In the genomic region with DNA sequence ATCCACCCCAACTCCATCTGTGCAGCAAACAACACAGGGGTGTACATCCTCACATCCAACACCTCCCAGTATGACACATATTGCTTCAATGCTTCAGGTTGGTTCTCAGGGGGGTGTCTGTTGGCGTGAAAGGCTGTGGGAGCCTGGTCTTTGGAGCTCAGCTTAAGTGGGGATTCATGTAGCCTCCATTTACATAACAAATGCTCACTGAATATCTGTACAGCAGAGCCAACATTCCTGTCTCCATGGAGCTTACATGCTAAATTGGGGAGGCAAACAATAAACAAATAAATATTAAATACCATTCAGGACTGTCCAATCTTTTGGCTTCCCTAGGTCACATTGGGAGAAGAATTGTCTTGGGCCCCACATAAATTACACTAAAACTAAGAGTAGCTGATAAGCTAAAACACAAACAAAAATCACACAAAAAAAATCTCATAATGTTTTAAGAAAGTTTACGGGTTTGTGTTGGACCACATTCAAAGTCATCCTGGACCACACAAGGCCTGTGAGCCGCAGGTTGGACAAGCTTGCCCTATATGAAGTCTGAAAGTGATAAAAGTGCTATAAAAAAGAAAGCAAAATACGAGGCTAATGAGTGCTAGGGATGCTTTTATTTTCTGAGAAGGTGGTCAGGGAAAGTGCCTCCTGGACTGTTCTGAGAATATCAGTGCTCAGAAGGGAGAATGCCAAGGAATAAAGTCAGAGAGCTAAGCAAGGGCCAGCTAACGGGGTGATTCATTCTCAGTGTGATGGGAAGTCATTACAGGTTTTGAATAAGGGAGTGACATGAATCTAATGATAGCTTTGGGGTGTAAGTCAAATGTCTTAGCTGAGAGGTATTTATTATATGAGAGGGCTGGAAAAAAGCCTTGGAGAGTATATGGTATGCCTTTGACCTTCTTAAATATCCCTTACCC, we compare ENCODE assay signal across 11 cellular contexts. TPM values are rescaled to one million over a fixed set of nuclear protein-coding genes. Genes with fewer than 3 reads are reported as not detected.
DNase-seq lines count a peak whose midpoint lies in the region; ATAC-seq, FAIRE-seq and TF ChIP-seq lines count a peak whose summit lies in the region.
"Had no signal": no experiment of that assay in that cellular context is flagged by ENCODE, and none has a peak within 500 bp of the region (broad histone marks: within the 10 kb centered on the region; RNA-seq: fewer than 3 reads in every experiment).

No MANE protein-coding gene starts in this region.

- peaks cover 3% of the 10 kb centered on the region for H3K9me3 Mint-ChIP-seq in activated naive CD8-positive, alpha-beta T cell (ENCODE audit: low read depth)
- peaks cover 0 to 4% (median 0%) of the 10 kb centered on the region in 7 donors for H3K9me3 Mint-ChIP-seq in naive B cell

- no peak for ATAC-seq in A549
- ATAC-seq in naive B cell (ENCODE audit: low read depth in 2 of 2) = no peak
- ATAC-seq in HG03521 (IDR thresholded peaks at IDR 0.05; ENCODE audit: unreplicated experiment) = no peak
- ATAC-seq in GM19023 (IDR thresholded peaks at IDR 0.05; ENCODE audit: unreplicated experiment) = no peak
- ATAC-seq in GM19452 (IDR thresholded peaks at IDR 0.05; ENCODE audit: unreplicated experiment) = no peak

- FAIRE-seq in A549 (lab: Jason Lieb, UNC) = no peak
- FAIRE-seq in GM12892 (lab: Jason Lieb, UNC) = peak; percentile 78

- peaks cover 87% of the 10 kb centered on the region for H3K4me1 Mint-ChIP-seq in activated naive CD8-positive, alpha-beta T cell (ENCODE audit: low read depth)
- peaks cover 49 to 66% (median 49%) of the 10 kb centered on the region in 3 donors for H3K4me1 Mint-ChIP-seq in naive B cell

- no peak overlapping the region for H3K4me3 ChIP-seq in A549

- H3K36me3 Mint-ChIP-seq in activated naive CD8-positive, alpha-beta T cell = peaks cover 54% of the 10 kb centered on the region
- H3K36me3 Mint-ChIP-seq in naive B cell = peaks cover 38 to 45% of the 10 kb centered on the region in 2 donors

- CTCF ChIA-PET in A549 (lab: Yijun Ruan, JAX) = interaction anchor here (0.9 to 1.3 kb wide), 3 partner anchors 17 to 183 kb away, joined by 3 read pairs; no protein-coding TSS in a partner anchor

- TF ChIP-seq POLR2A in A549 (IDR thresholded peaks at IDR 0.05; ENCODE audit: low read length) (no peak), GM12892 (IDR thresholded peaks at IDR 0.05; ENCODE audit: low read depth, low read length) (no peak)

- H3K27ac ChIP-seq in A549 = peak overlapping the region; percentile 42 to 67; a peak in 4 of 6 replicates

- POLR2A ChIA-PET in A549 (lab: Yijun Ruan, JAX) = no interaction called here

- H3K27ac Mint-ChIP-seq in activated naive CD8-positive, alpha-beta T cell = peak overlapping the region; percentile 96
- peak overlapping the region; percentile 32 to 89 (median 82) for H3K27ac Mint-ChIP-seq in naive B cell

- no peak for TF ChIP-seq RAD21 in A549 (conservative IDR thresholded peaks at IDR 0.05 in 1 of 2, IDR thresholded peaks at IDR 0.05 in 1 of 2)

- H3K27me3 Mint-ChIP-seq in activated naive CD8-positive, alpha-beta T cell = no peaks in the 10 kb centered on the region
- no peaks in the 10 kb centered on the region for H3K27me3 Mint-ChIP-seq in naive B cell

- no peaks in the 10 kb centered on the region for H3K9me3 ChIP-seq in A549
- H3K9me3 ChIP-seq: Caco-2 had no signal

- H3K4me3 Mint-ChIP-seq in activated naive CD8-positive, alpha-beta T cell = peak overlapping the region; percentile 80
- peak overlapping the region in 2 of 8 donors; percentile 7 to 42 for H3K4me3 Mint-ChIP-seq in naive B cell

- no peak for DNase-seq in A549 (ENCODE audit: low read depth in 1 of 2, low spot score in 1 of 2)
- DNase-seq in GM12892 (ENCODE audit: insufficient read length) = no peak
- DNase-seq in naive B cell = no peak
- DNase-seq in NOMO-1 treated with dmso at 0.1 percent for 144 hours (lab: John Stamatoyannopoulos, UW; ENCODE audit: unreplicated experiment) = no peak
- DNase-seq: activated CD4-positive, alpha-beta T cell treated with anti-CD3 and anti-CD28 coated beads for 48 hours; Caco-2; NCI-H2081 treated with DMSO at 0.1 percent for 48 hours had no signal

- 87% methylated on average over 5 of the region's 5 CpGs for whole genome bisulfite sequencing in A549 (ENCODE audit: missing lambda C conversion rate)

- no peak for TF ChIP-seq CTCF in A549 (IDR thresholded peaks at IDR 0.05)

- H3K4me2 ChIP-seq in A549 = peak overlapping the region; percentile 43

- H3K4me1 ChIP-seq in A549 = peaks cover 40% of the 10 kb centered on the region
- H3K4me1 ChIP-seq: Caco-2 had no signal

- no peak for TF ChIP-seq EP300 in A549 (IDR thresholded peaks at IDR 0.05)

TF ChIP-seq in A549, 52 proteins besides CTCF, POLR2A, EP300 and RAD21:
- TF ChIP-seq, protein P1, sequence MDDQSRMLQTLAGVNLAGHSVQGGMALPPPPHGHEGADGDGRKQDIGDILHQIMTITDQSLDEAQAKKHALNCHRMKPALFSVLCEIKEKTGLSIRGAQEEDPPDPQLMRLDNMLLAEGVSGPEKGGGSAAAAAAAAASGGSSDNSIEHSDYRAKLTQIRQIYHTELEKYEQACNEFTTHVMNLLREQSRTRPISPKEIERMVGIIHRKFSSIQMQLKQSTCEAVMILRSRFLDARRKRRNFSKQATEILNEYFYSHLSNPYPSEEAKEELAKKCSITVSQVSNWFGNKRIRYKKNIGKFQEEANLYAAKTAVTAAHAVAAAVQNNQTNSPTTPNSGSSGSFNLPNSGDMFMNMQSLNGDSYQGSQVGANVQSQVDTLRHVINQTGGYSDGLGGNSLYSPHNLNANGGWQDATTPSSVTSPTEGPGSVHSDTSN (IDR thresholded peaks at IDR 0.05) = no peak
- TF ChIP-seq, protein P2, sequence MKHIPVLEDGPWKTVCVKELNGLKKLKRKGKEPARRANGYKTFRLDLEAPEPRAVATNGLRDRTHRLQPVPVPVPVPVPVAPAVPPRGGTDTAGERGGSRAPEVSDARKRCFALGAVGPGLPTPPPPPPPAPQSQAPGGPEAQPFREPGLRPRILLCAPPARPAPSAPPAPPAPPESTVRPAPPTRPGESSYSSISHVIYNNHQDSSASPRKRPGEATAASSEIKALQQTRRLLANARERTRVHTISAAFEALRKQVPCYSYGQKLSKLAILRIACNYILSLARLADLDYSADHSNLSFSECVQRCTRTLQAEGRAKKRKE (CRISPR knock-in tag; IDR thresholded peaks at IDR 0.05; ENCODE audit: low read depth) = no peak
- TF ChIP-seq SREBF2 (IDR thresholded peaks at IDR 0.05) (no peak), ZNF302 (CRISPR knock-in tag; IDR thresholded peaks at IDR 0.05) (no peak), SMC3 (IDR thresholded peaks at IDR 0.05) (no peak), KDM1A (IDR thresholded peaks at IDR 0.05; ENCODE audit: low read depth) (no peak), HES2 (IDR thresholded peaks at IDR 0.05) (no peak), CBX8 (IDR thresholded peaks at IDR 0.05) (no peak), NPAS2 (CRISPR knock-in tag; IDR thresholded peaks at IDR 0.05; ENCODE audit: borderline replicate concordance) (no peak), KDM5A (IDR thresholded peaks at IDR 0.05) (no peak), GATA3 (IDR thresholded peaks at IDR 0.05; ENCODE audit: borderline replicate concordance) (no peak), POLR2AphosphoS2 (conservative IDR thresholded peaks at IDR 0.05; ENCODE audit: low read length) (no peak), HOXB5 (CRISPR knock-in tag; IDR thresholded peaks at IDR 0.05) (no peak), CHD4 (IDR thresholded peaks at IDR 0.05; ENCODE audit: borderline replicate concordance) (no peak), ESRRA (IDR thresholded peaks at IDR 0.05; ENCODE audit: borderline replicate concordance, low read length) (no peak), CHD2 (IDR thresholded peaks at IDR 0.05; ENCODE audit: low read length, partially characterized antibody) (no peak), MAZ (IDR thresholded peaks at IDR 0.05; ENCODE audit: borderline replicate concordance, low read depth, low read length) (no peak), BHLHE40 (IDR thresholded peaks at IDR 0.05; ENCODE audit: low read depth, low read length) (no peak)
- TF ChIP-seq, protein P3, sequence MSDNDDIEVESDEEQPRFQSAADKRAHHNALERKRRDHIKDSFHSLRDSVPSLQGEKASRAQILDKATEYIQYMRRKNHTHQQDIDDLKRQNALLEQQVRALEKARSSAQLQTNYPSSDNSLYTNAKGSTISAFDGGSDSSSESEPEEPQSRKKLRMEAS (IDR thresholded peaks at IDR 0.05) = no peak
- TF ChIP-seq, protein P4, sequence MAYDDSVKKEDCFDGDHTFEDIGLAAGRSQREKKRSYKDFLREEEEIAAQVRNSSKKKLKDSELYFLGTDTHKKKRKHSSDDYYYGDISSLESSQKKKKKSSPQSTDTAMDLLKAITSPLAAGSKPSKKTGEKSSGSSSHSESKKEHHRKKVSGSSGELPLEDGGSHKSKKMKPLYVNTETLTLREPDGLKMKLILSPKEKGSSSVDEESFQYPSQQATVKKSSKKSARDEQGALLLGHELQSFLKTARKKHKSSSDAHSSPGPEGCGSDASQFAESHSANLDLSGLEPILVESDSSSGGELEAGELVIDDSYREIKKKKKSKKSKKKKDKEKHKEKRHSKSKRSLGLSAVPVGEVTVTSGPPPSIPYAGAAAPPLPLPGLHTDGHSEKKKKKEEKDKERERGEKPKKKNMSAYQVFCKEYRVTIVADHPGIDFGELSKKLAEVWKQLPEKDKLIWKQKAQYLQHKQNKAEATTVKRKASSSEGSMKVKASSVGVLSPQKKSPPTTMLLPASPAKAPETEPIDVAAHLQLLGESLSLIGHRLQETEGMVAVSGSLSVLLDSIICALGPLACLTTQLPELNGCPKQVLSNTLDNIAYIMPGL (CRISPR knock-in tag; IDR thresholded peaks at IDR 0.05; ENCODE audit: borderline replicate concordance) = no peak

RNA-seq across cellular contexts. Expression of gene CD44, which starts 41.6 kb away (rescaled TPM):
- polyA plus RNA-seq in A549 (2011; rRNA removed) = 309 and 350 TPM in 2 replicates
- polyA plus RNA-seq in A549 (2012; cell fraction: cytosol; rRNA removed) = 153 and 218 TPM in 2 replicates
- polyA plus RNA-seq in A549 (2012; cell fraction: nucleus; rRNA removed) = 265 and 417 TPM in 2 replicates
- polyA plus RNA-seq in A549 (2017; fragmentation: RNase III; extraction: RNeasy Plus Mini Kit Qiagen cat#74134 plus additional on column Dnase treatment) = 545 to 587 TPM (median 585 TPM) in 3 replicates
- 385 and 445 TPM in 2 replicates for polyA minus RNA-seq in A549 (2011; rRNA and poly(A)+ RNA removed)
- polyA plus RNA-seq in GM12892 (2012; ENCODE audit: missing spikeins) = 449 TPM
- polyA plus RNA-seq in naive B cell (ENCODE audit: low read depth in 6 of 6) = 100 to 1,000 TPM; 156 to 277 (median 187) TPM
